In genomic region chr10:113053881-113054280, GRCh38 we compare ENCODE assay signal across 12 cellular contexts.
DNase-seq lines count a peak whose midpoint lies in the region; ATAC-seq, FAIRE-seq and TF ChIP-seq lines count a peak whose summit lies in the region.
"Had no signal": no experiment of that assay in that cellular context is flagged by ENCODE, and none has a peak within 500 bp of the region (broad histone marks: within the 10 kb centered on the region; RNA-seq: fewer than 3 reads in every experiment).

No MANE protein-coding gene starts in this region.

- peak overlapping the region; percentile 41; the same call in 1 of the 2 replicates for H2BK12ac ChIP-seq in H1 (ENCODE audit: low read depth, low read length)

- TF ChIP-seq CTCF in heart right ventricle (IDR thresholded peaks at IDR 0.05) (no peak), H1 (IDR thresholded peaks at IDR 0.05; ENCODE audit: control extremely low read depth in 1 of 3, insufficient read depth in 1 of 3, low read depth in 1 of 3, low read length in 3 of 3) (peak in 1 of 3 experiments; percentile 9; a peak in 1 of 4 replicates), lower lobe of right lung (IDR thresholded peaks at IDR 0.05) (no peak)

- no peak overlapping the region for H2BK15ac ChIP-seq in H1 (ENCODE audit: low read length)

- H2BK5ac ChIP-seq in H1 (ENCODE audit: low read depth, low read length), result peak overlapping the region; percentile 71; the same call in 1 of the 2 replicates

- peak; percentile 88 for FAIRE-seq in H1 (lab: Jason Lieb, UNC)
- FAIRE-seq in GM12892 (lab: Jason Lieb, UNC), result no peak

- H3K4me3 Mint-ChIP-seq in activated naive CD4-positive, alpha-beta T cell treated with anti-CD3 and anti-CD28 coated beads, Interleukin-2, amount 10 ng/mL, durations not matched to agents 7 days and 5 days, result no peak overlapping the region

- no peak overlapping the region for H3K23ac ChIP-seq in H1 (ENCODE audit: insufficient read length)

- POLR2A ChIA-PET in H1 (lab: Charles Lee; ENCODE audit: partially characterized antibody), result interaction anchor here (0.6 to 1.5 kb wide), 4 partner anchors 9 to 330 kb away, joined by 3 to 4 read pairs (median 4); partner anchors contain the start of gene TCF7L2

- peak overlapping the region; percentile 22 to 73 (median 54) for H3K27ac ChIP-seq in heart right ventricle
- H3K27ac ChIP-seq in H1 (ENCODE audit: low read depth, low read length), result no peak overlapping the region; the same call in 1 of the 2 replicates
- H3K27ac ChIP-seq in lower lobe of right lung, result peak overlapping the region; percentile 5
- H3K27ac ChIP-seq: PC-9 had no signal

- DNase-seq in heart right ventricle, result peak in 1 of 2 donors; percentile 58
- no peak for DNase-seq in Right ventricle myocardium inferior (ENCODE audit: missing footprints)
- peak in 1 of 2 experiments; percentile 82 for DNase-seq in H1 (ENCODE audit: low read depth in 1 of 2, low spot score in 2 of 2)
- no peak for DNase-seq in lower lobe of right lung
- no peak for DNase-seq in activated naive CD4-positive, alpha-beta T cell treated with anti-CD3 and anti-CD28 coated beads, Interleukin-2, amount 10 ng/mL, durations not matched to agents 7 days and 5 days
- no peak for DNase-seq in GM12892 (ENCODE audit: insufficient read length)
- DNase-seq in NCI-H2107 (lab: John Stamatoyannopoulos, UW), result no peak
- DNase-seq: ACHN, DMS79 treated with DMSO at 0.1 percent for 48 hours, NCI-H2081, PC-9 had no signal

- no peak overlapping the region for H4K91ac ChIP-seq in H1 (replicated peaks; ENCODE audit: insufficient read length, low read length)

- H3K4me1 Mint-ChIP-seq in activated naive CD4-positive, alpha-beta T cell treated with anti-CD3 and anti-CD28 coated beads, Interleukin-2, amount 10 ng/mL, durations not matched to agents 7 days and 5 days, result peaks cover 19% of the 10 kb centered on the region

- peaks cover 11 to 25% of the 10 kb centered on the region in 2 experiments for H4K20me1 ChIP-seq in H1 (replicated peaks in 1 of 2; ENCODE audit: control insufficient read depth in 1 of 2, insufficient read depth in 2 of 2, low read length in 2 of 2)

- peak in 1 of 2 experiments; percentile 23; a peak in 1 of 3 replicates for TF ChIP-seq EP300 in H1 (IDR thresholded peaks at IDR 0.05; ENCODE audit: borderline replicate concordance in 1 of 2, low read depth in 2 of 2, low read length in 2 of 2)

- H2BK20ac ChIP-seq in H1 (ENCODE audit: low read length), result no peak overlapping the region

- H3K27me3 Mint-ChIP-seq in activated naive CD4-positive, alpha-beta T cell treated with anti-CD3 and anti-CD28 coated beads, Interleukin-2, amount 10 ng/mL, durations not matched to agents 7 days and 5 days, result peaks cover 48% of the 10 kb centered on the region

- no peak overlapping the region for H4K5ac ChIP-seq in H1 (ENCODE audit: insufficient read length, low read depth, low read length)

- H3K27ac Mint-ChIP-seq in activated naive CD4-positive, alpha-beta T cell treated with anti-CD3 and anti-CD28 coated beads, Interleukin-2, amount 10 ng/mL, durations not matched to agents 7 days and 5 days, result no peak overlapping the region

- no peak overlapping the region for H3K9ac ChIP-seq in H1 (replicated peaks in 1 of 4; ENCODE audit: extremely low read depth in 1 of 4, low read depth in 3 of 4, low read length in 3 of 4)

- WGBS in heart right ventricle, 2 donors, result 66 to 72% methylated on average over 5 of the region's 5 CpGs
- WGBS in H1 (ENCODE audit: extremely low coverage in 1 of 2, insufficient coverage in 1 of 2, insufficient read length in 1 of 2, insufficient replicate concordance in 2 of 2, low coverage in 1 of 2, low lambda C conversion rate in 2 of 2, missing lambda C conversion rate in 1 of 2), 2 experiments, result 6% methylated on average over 5 of the region's 5 CpGs; no CpG with 5 or more reads in 1 of the 2 experiments

- no peak overlapping the region for H3K56ac ChIP-seq in H1 (replicated peaks; ENCODE audit: insufficient read length, low read depth, low read length)

- no peak overlapping the region for H3K14ac ChIP-seq in H1 (ENCODE audit: insufficient read length)

- TF ChIP-seq POLR2A in H1 (IDR thresholded peaks at IDR 0.05; ENCODE audit: control extremely low read depth in 1 of 2, low read depth in 2 of 2, low read length in 2 of 2), result no peak
- TF ChIP-seq POLR2A in GM12892 (IDR thresholded peaks at IDR 0.05; ENCODE audit: low read depth, low read length), result no peak

- H3K23me2 ChIP-seq in H1 (ENCODE audit: low read depth, low read length), result peaks cover 1% of the 10 kb centered on the region; the same call in 1 of the 2 replicates

- peaks cover 7 to 93% of the 10 kb centered on the region in 2 experiments; a peak in 3 of 4 replicates for H3K79me2 ChIP-seq in H1 (ENCODE audit: control insufficient read depth in 1 of 2, insufficient read depth in 2 of 2, low read length in 2 of 2)

- no peak overlapping the region for H3K4me3 ChIP-seq in heart right ventricle
- H3K4me3 ChIP-seq in H1 (ENCODE audit: extremely low read depth in 1 of 4, insufficient read depth in 2 of 4, low read depth in 3 of 4, low read length in 4 of 4), result peak overlapping the region in 2 of 4 experiments; percentile 1 to 27; a peak in 1 of 8 replicates
- no peak overlapping the region for H3K4me3 ChIP-seq in lower lobe of right lung
- H3K4me3 ChIP-seq: PC-9 had no signal

- H4K8ac ChIP-seq in H1 (ENCODE audit: extremely low read depth, insufficient read depth, low read length), result no peak overlapping the region

- CTCF ChIA-PET in H1 (lab: Charles Lee; ENCODE audit: partially characterized antibody), result interaction anchor here (0.7 to 2.0 kb wide), 12 partner anchors 10 to 82 kb away, joined by 3 to 6 read pairs (median 3); no protein-coding TSS in a partner anchor
- CTCF ChIA-PET in activated naive CD4-positive, alpha-beta T cell treated with anti-CD3 and anti-CD28 coated beads, Interleukin-2, amount 10 ng/mL, durations not matched to agents 7 days and 5 days (lab: Charles Lee), result no interaction called here

- H2AFZ ChIP-seq in H1 (ENCODE audit: low read length), result no peak overlapping the region
- H2AFZ ChIP-seq: PC-9 had no signal

- no peaks in the 10 kb centered on the region for H3K27me3 ChIP-seq in heart right ventricle
- no peaks in the 10 kb centered on the region for H3K27me3 ChIP-seq in H1 (replicated peaks in 1 of 4; ENCODE audit: control insufficient read depth in 3 of 4, extremely low read depth in 1 of 4, insufficient read depth in 3 of 4, low read length in 3 of 4)
- H3K27me3 ChIP-seq in lower lobe of right lung (ENCODE audit: low read depth), result no peaks in the 10 kb centered on the region

- no peak overlapping the region for H2AK5ac ChIP-seq in H1 (ENCODE audit: low read depth, low read length)

- H3K9me3 Mint-ChIP-seq in activated naive CD4-positive, alpha-beta T cell treated with anti-CD3 and anti-CD28 coated beads, Interleukin-2, amount 10 ng/mL, durations not matched to agents 7 days and 5 days, result peaks cover 4% of the 10 kb centered on the region

- H3K4ac ChIP-seq in H1 (replicated peaks; ENCODE audit: insufficient read length, low read depth, low read length), result peak overlapping the region; percentile 69

- H3K18ac ChIP-seq in H1 (ENCODE audit: extremely low read depth, low read length), result peak overlapping the region; percentile 55

- H3K4me2 ChIP-seq in H1 (ENCODE audit: insufficient read depth in 1 of 2, low read depth in 2 of 2, low read length in 2 of 2), result peak overlapping the region; percentile 43 to 45
- H3K4me2 ChIP-seq: PC-9 had no signal

- intact Hi-C loops in heart right ventricle (cut with DNase I) (loop anchor here in 3 of 10 donors (5.0 to 10.0 kb wide), 3 partner anchors 97 to 102 kb away; partner anchors contain the start of gene TCF7L2 (in 2 of the 3)), Right ventricle myocardium inferior (cut with DNase I) (no loop called here), lower lobe of right lung (cut with DNase I) (no loop called here)

- TF ChIP-seq RAD21 in H1 (IDR thresholded peaks at IDR 0.05 in 1 of 2, conservative IDR thresholded peaks at IDR 0.05 in 1 of 2; ENCODE audit: low read depth in 2 of 2, low read length in 2 of 2), result peak in 1 of 2 experiments; percentile 3; a peak in 1 of 4 replicates

- ATAC-seq in heart right ventricle (peak; percentile 54 to 87 (median 83)), Right ventricle myocardium inferior (no peak), lower lobe of right lung (peak in 1 of 2 donors; percentile 28), HG02852 (IDR thresholded peaks at IDR 0.05; ENCODE audit: unreplicated experiment) (no peak)

- no peak overlapping the region for H2BK120ac ChIP-seq in H1 (replicated peaks; ENCODE audit: low read depth, low read length)

- peaks cover 5 to 77% (median 42%) of the 10 kb centered on the region in 9 donors for H3K4me1 ChIP-seq in heart right ventricle
- H3K4me1 ChIP-seq in H1 (replicated peaks in 1 of 4; ENCODE audit: control insufficient read depth in 3 of 4, insufficient read depth in 4 of 4, low read length in 3 of 4), result peaks cover 5 to 47% (median 41%) of the 10 kb centered on the region in 4 experiments
- H3K4me1 ChIP-seq in lower lobe of right lung, result peaks cover 52% of the 10 kb centered on the region

- H3K36me3 Mint-ChIP-seq in activated naive CD4-positive, alpha-beta T cell treated with anti-CD3 and anti-CD28 coated beads, Interleukin-2, amount 10 ng/mL, durations not matched to agents 7 days and 5 days, result peaks cover 4% of the 10 kb centered on the region

- H3K9me3 ChIP-seq in heart right ventricle (no peaks in the 10 kb centered on the region), H1 (ENCODE audit: insufficient read depth in 2 of 2, low read depth in 1 of 2, low read length in 1 of 2) (no peaks in the 10 kb centered on the region), lower lobe of right lung (no peaks in the 10 kb centered on the region)

- H3K36me3 ChIP-seq in heart right ventricle, result no peaks in the 10 kb centered on the region
- no peaks in the 10 kb centered on the region; a peak in 1 of 8 replicates for H3K36me3 ChIP-seq in H1 (ENCODE audit: control insufficient read depth in 2 of 4, insufficient read depth in 4 of 4, low read length in 3 of 4)
- H3K36me3 ChIP-seq in lower lobe of right lung, result no peaks in the 10 kb centered on the region

- peaks cover 8% of the 10 kb centered on the region for H3K79me1 ChIP-seq in H1 (ENCODE audit: low read depth, low read length)

TF ChIP-seq in H1, 55 proteins besides CTCF, POLR2A, EP300 and RAD21 (continues in another document):
- TF ChIP-seq, protein P1, sequence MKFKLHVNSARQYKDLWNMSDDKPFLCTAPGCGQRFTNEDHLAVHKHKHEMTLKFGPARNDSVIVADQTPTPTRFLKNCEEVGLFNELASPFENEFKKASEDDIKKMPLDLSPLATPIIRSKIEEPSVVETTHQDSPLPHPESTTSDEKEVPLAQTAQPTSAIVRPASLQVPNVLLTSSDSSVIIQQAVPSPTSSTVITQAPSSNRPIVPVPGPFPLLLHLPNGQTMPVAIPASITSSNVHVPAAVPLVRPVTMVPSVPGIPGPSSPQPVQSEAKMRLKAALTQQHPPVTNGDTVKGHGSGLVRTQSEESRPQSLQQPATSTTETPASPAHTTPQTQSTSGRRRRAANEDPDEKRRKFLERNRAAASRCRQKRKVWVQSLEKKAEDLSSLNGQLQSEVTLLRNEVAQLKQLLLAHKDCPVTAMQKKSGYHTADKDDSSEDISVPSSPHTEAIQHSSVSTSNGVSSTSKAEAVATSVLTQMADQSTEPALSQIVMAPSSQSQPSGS (IDR thresholded peaks at IDR 0.05; ENCODE audit: low read length), result no peak
- no peak for TF ChIP-seq CBX5 (IDR thresholded peaks at IDR 0.05; ENCODE audit: low read depth, low read length)
- peak; percentile 71 for TF ChIP-seq TBP (IDR thresholded peaks at IDR 0.05; ENCODE audit: low read depth, low read length)

Comparison
In these comparisons a context has a peak if more than half of its experiments do, and no peak if none do; other contexts are left out.
1. ATAC-seq: peak in heart right ventricle (8 of 8); none in Right ventricle myocardium inferior (single experiment) and HG02852 (single experiment).